15 cellular contexts compared by ENCODE assay signal in the genomic region with DNA sequence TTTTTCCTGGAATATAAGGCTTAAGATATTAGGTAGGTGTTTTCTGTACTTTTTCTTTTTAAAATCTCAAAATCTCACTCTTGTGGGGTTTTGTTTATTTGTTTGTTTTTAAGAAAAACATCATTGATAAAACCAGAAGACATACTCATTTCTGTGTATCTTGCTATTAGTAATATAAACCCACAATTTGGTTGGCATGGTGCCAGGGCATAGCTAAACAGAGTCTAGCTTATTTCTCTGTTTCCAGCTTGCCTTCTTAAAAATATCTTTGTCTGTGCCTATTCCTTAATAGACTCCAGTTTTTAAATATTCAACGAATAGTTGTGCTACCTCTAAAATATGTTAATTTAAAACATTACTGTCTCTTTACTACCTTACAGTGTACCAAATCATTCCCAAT.
"Had no signal": no experiment of that assay in that cellular context is flagged by ENCODE, and none has a peak within 500 bp of the region (broad histone marks: within the 10 kb centered on the region; RNA-seq: fewer than 3 reads in every experiment).

No MANE protein-coding gene starts in this region.

- H2AFZ ChIP-seq: parathyroid adenoma had no signal

- H3K4me1 ChIP-seq: parathyroid adenoma, sigmoid colon, spleen, testis had no signal

- FAIRE-seq: bronchial epithelial cell, frontal cortex, keratinocyte had no signal

- H3K9me3 ChIP-seq: sigmoid colon, testis had no signal

- H3K79me2 ChIP-seq: parathyroid adenoma had no signal

- H3K36me3 ChIP-seq: sigmoid colon, spleen, WERI-Rb-1 had no signal

- H3K9ac ChIP-seq: parathyroid adenoma had no signal

- H3K4me3 ChIP-seq: lung, sigmoid colon, spleen, testis had no signal

- ATAC-seq: stimulated activated memory B cell treated with anti-CD40 and anti-IgM and Interleukin-4, amounts not matched to agents 10 μg/mL and 1 μg/mL and 100 μg/mL, for 72 hours had no signal

- H3K27ac ChIP-seq: parathyroid adenoma, sigmoid colon, spleen, testis, WERI-Rb-1 had no signal

- DNase-seq: activated CD4-positive, alpha-beta T cell treated with anti-CD3 and anti-CD28 coated beads, Interleukin-2, amount 50 U/mL, for 4 hours; cerebellar nuclear complex; effector CD4-positive, alpha-beta T cell; hypothalamus; sigmoid colon; spleen; stimulated activated CD4-positive, alpha-beta T cell treated with anti-CD3 and anti-CD28 coated beads, Interleukin-4, amount 100 ng/mL, for 4 hours; testis; WERI-Rb-1 had no signal

- H3K27me3 ChIP-seq: sigmoid colon, spleen, testis had no signal
